10 cellular contexts compared by ENCODE assay signal in genomic region chr9:92524881-92525280, GRCh38. TPM values are rescaled to one million over a fixed set of nuclear protein-coding genes. Genes with fewer than 3 reads are reported as not detected.
"Had no signal": no experiment of that assay in that cellular context is flagged by ENCODE, and none has a peak within 500 bp of the region (broad histone marks: within the 10 kb centered on the region; RNA-seq: fewer than 3 reads in every experiment).

No MANE protein-coding gene starts in this region.

- H3K27ac Mint-ChIP-seq: HFFc6 had no signal

- H3K9ac ChIP-seq: GM23248 had no signal

- H3K27ac ChIP-seq: GM23248, HL-60 had no signal

- ATAC-seq: HCT116 had no signal

- H3K9me3 ChIP-seq: HAP-1 had no signal

- DNase-seq: GOT3, H7 had no signal

- FAIRE-seq: K562 had no signal

- H3K4me3 ChIP-seq: GM23248, HAP-1, K562 had no signal

- H3K4me3 Mint-ChIP-seq: HFFc6 had no signal

- H2AFZ ChIP-seq: GM23248 had no signal

- H3K36me3 ChIP-seq: HAP-1 had no signal

- H3K9me3 Mint-ChIP-seq: HFFc6 had no signal

RNA-seq across cellular contexts. Expression of gene ECM2, which starts 10.9 kb away (rescaled TPM):
- total RNA-seq: H7, K562 had no signal

RNA-seq across cellular contexts. Expression of gene ASPN, which starts 42.6 kb away (rescaled TPM):
- total RNA-seq: H4, H7, HT1080, K562 had no signal
